Comparison of ENCODE assay signal across 6 cellular contexts in the genomic region with DNA sequence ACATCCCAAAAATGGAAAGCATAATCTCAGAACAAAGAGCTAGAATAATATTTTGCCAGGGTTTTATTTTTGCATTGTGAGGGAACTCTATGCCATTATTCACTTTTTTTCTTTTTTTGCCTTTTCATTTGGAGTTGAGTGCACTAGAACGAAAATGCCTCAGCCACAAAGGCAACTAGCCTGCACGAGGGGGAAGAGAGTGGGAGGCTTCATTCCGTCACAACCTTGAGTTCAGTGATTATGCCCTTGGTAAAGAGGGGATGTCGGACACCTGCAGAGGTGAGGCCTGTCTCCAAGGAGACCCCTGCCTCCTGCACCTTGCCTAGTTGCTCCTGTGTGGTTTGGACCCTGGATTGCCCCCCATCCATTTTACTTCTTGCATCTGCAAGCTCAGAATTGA.
"Had no signal": no experiment of that assay in that cellular context is flagged by ENCODE, and none has a peak within 500 bp of the region (broad histone marks: within the 10 kb centered on the region; RNA-seq: fewer than 3 reads in every experiment).

No MANE protein-coding gene starts in this region.

- DNase-seq: H9, HFFc6 had no signal

- ATAC-seq: GM23338, HCT116, HepG2 had no signal

- H3K27ac ChIP-seq: HL-60 had no signal
